In genomic region chr7:75738975-75739795, GRCh38 we compare ENCODE assay signal across 7 cellular contexts.
DNase-seq lines count a peak whose midpoint lies in the region; ATAC-seq and TF ChIP-seq lines count a peak whose summit lies in the region.

No MANE protein-coding gene starts in this region.

- ATAC-seq in GM18517 (IDR thresholded peaks at IDR 0.05; ENCODE audit: unreplicated experiment) (peak; percentile 66), HG03039 (IDR thresholded peaks at IDR 0.05; ENCODE audit: unreplicated experiment) (peak; percentile 90)

- H3K4me3 ChIP-seq in retinal pigment epithelial cell (ENCODE audit: low read length): peak overlapping the region; percentile 76

- DNase-seq in NCI-H2029 treated with DMSO at 0.1 percent for 48 hours (lab: John Stamatoyannopoulos, UW): peak; percentile 21
- DNase-seq in T-helper 9 cell: peak; percentile 100
- peak; percentile 100 for DNase-seq in astrocyte of the hippocampus (ENCODE audit: low read depth, low spot score)
- peak; percentile 98 to 100 for DNase-seq in hippocampal formation (lab: John Stamatoyannopoulos, UW)
- peak; percentile 90 for DNase-seq in retinal pigment epithelial cell (ENCODE audit: low read depth)

- no peak for TF ChIP-seq CTCF in retinal pigment epithelial cell (conservative IDR thresholded peaks at IDR 0.05; ENCODE audit: low read depth, low read length)

Comparison
In these comparisons a context has a peak if more than half of its experiments do, and no peak if none do; other contexts are left out.
1. Peak in every context shown above with its lines: DNase-seq, ATAC-seq and H3K4me3 ChIP-seq.
2. DNase-seq: peak in every context shown above with its lines; median percentile 100 in T-helper 9 cell; 100 in astrocyte of the hippocampus; 99 in hippocampal formation; 90 in retinal pigment epithelial cell; 21 in NCI-H2029 treated with DMSO at 0.1 percent for 48 hours.